ENCODE assay signal across 22 cellular contexts in the genomic region with DNA sequence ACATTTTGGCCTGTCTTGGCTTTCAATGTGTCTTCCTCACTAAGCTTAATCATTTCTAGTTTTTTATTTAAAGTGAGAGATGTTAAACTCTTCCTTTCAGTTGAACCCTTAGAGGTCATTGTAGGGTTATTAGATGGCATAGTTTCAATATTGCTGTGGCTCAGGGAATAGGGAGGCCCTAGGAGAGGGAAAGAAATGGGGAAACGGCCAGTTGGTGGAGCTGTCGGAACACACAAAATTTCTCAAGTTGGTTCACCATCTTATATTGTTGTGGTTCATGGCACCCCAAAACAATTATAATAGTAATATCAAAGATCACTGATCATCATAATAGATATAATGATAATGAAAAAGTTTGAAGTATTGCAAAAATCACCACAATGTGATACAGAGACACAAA. TPM values are rescaled to one million over a fixed set of nuclear protein-coding genes. Genes with fewer than 3 reads are reported as not detected.
DNase-seq lines count a peak whose midpoint lies in the region; ATAC-seq, FAIRE-seq and TF ChIP-seq lines count a peak whose summit lies in the region.
"Had no signal": no experiment of that assay in that cellular context is flagged by ENCODE, and none has a peak within 500 bp of the region (broad histone marks: within the 10 kb centered on the region; RNA-seq: fewer than 3 reads in every experiment).

No MANE protein-coding gene starts in this region.

- H3K9me3 ChIP-seq in iPS DF 6.9 (ENCODE audit: control insufficient read depth, insufficient read depth, low read length) (no peaks in the 10 kb centered on the region), pancreas (no peaks in the 10 kb centered on the region)
- H3K9me3 ChIP-seq: upper lobe of right lung had no signal

- H3K27me3 ChIP-seq in iPS DF 6.9 (ENCODE audit: control insufficient read depth, insufficient read depth, low read length), result no peaks in the 10 kb centered on the region; the same call in 1 of the 2 replicates
- H3K27me3 ChIP-seq in pancreas, result no peaks in the 10 kb centered on the region
- H3K27me3 ChIP-seq: gastroesophageal sphincter had no signal

- peak; percentile 16 for DNase-seq in DMS 273 (lab: John Stamatoyannopoulos, UW; ENCODE audit: unreplicated experiment)
- DNase-seq in DMS 273 treated with DMSO at 0.1 percent for 48 hours (lab: John Stamatoyannopoulos, UW), result no peak
- DNase-seq in HT-29 (ENCODE audit: low spot score), result peak; percentile 48
- peak; percentile 8 for DNase-seq in RPMI7951 (ENCODE audit: low read depth)
- DNase-seq in iPS DF 6.9 (ENCODE audit: low read depth, low spot score), result peak; percentile 33
- DNase-seq in stimulated activated CD4-positive, alpha-beta T cell treated with anti-CD3 and anti-CD28 coated beads, Interleukin-12 subunit alpha, Interleukin-12 subunit beta, amount 100 ng/mL, for 4 hours, result no peak
- DNase-seq in pancreas, result no peak
- no peak for DNase-seq in effector CD4-positive, alpha-beta T cell
- DNase-seq: 8988T; activated gamma-delta T cell treated with Interleukin-2 at 50 U/mL for 16 hours; aorta; GM23248; left ventricle myocardium inferior; posterior cingulate gyrus; stimulated activated naive CD8-positive, alpha-beta T cell treated with anti-CD3 and anti-CD28 coated beads, Interleukin-15, Interleukin-2, amounts not matched to agents 100 U/mL and 50 U/mL, for 24 hours; T-helper 9 cell; upper lobe of right lung had no signal

- H3K4me3 ChIP-seq in iPS DF 6.9 (ENCODE audit: low read length) (no peak overlapping the region), pancreas (no peak overlapping the region)
- H3K4me3 ChIP-seq: coronary artery, gastroesophageal sphincter, GM23248, left ventricle myocardium inferior, upper lobe of right lung had no signal

- FAIRE-seq in pancreas (lab: Jason Lieb, UNC), result no peak
- FAIRE-seq: GM12892 had no signal

- intact Hi-C loops in pancreas (cut with DNase I), result no loop called here

- TF ChIP-seq CTCF in pancreas (IDR thresholded peaks at IDR 0.05), result no peak

- H3K36me3 ChIP-seq in iPS DF 6.9 (ENCODE audit: control insufficient read depth, insufficient read depth, low read length), result no peaks in the 10 kb centered on the region
- no peaks in the 10 kb centered on the region for H3K36me3 ChIP-seq in pancreas
- H3K36me3 ChIP-seq: gastroesophageal sphincter, left ventricle myocardium inferior, upper lobe of right lung had no signal

- no peak for ATAC-seq in pancreas
- ATAC-seq: gastroesophageal sphincter; stimulated activated naive CD8-positive, alpha-beta T cell treated with anti-CD3 and anti-CD28 coated beads, Interleukin-15, Interleukin-2, amounts not matched to agents 100 U/mL and 50 U/mL, for 24 hours; upper lobe of right lung had no signal

- WGBS in iPS DF 6.9 (ENCODE audit: insufficient coverage, insufficient read length), result no CpG with 5 or more reads among the region's 2 CpGs
- 76 to 77% methylated on average over 2 of the region's 2 CpGs for WGBS in pancreas, 2 donors

- no peak overlapping the region for H3K27ac ChIP-seq in iPS DF 6.9 (ENCODE audit: low read length)
- H3K27ac ChIP-seq in pancreas, result no peak overlapping the region
- H3K27ac ChIP-seq: coronary artery, epithelial cell of prostate, gastroesophageal sphincter, GM23248, left ventricle myocardium inferior, upper lobe of right lung had no signal

- H3K4me1 ChIP-seq in iPS DF 6.9 (ENCODE audit: control insufficient read depth, insufficient read depth, low read length) (no peaks in the 10 kb centered on the region), pancreas (no peaks in the 10 kb centered on the region)
- H3K4me1 ChIP-seq: gastroesophageal sphincter, left ventricle myocardium inferior, upper lobe of right lung had no signal

RNA-seq across cellular contexts. Expression of a gene that starts 31.4 kb away (rescaled TPM):
- total RNA-seq in HT-29 (2014; rRNA removed; shearing (Covaris generic)), result 0.38 and 1.1 TPM in 2 replicates
- 0.24 and 0.49 TPM in 2 replicates for total RNA-seq in RPMI7951 (2014; rRNA removed; shearing (Covaris generic))
- 1 to 10 TPM; 3.9 to 6.0 (median 4.2) TPM for total RNA-seq in pancreas
- polyA plus RNA-seq in pancreas, result 1 to 10 TPM; 2.4 to 3.6 TPM
- polyA plus RNA-seq: CD14-positive monocyte had no signal

Comparison
In these comparisons a context has a peak if more than half of its experiments do, and no peak if none do; other contexts are left out.
1. DNase-seq: peak in DMS 273 (single experiment), HT-29 (single experiment), RPMI7951 (single experiment) and iPS DF 6.9 (single experiment); none in DMS 273 treated with DMSO at 0.1 percent for 48 hours (single experiment), stimulated activated CD4-positive, alpha-beta T cell treated with anti-CD3 and anti-CD28 coated beads, Interleukin-12 subunit alpha, Interleukin-12 subunit beta, amount 100 ng/mL, for 4 hours (single experiment), pancreas (0 of 6) and effector CD4-positive, alpha-beta T cell (single experiment).